Comparison of ENCODE assay signal across 9 cellular contexts in the genomic region with DNA sequence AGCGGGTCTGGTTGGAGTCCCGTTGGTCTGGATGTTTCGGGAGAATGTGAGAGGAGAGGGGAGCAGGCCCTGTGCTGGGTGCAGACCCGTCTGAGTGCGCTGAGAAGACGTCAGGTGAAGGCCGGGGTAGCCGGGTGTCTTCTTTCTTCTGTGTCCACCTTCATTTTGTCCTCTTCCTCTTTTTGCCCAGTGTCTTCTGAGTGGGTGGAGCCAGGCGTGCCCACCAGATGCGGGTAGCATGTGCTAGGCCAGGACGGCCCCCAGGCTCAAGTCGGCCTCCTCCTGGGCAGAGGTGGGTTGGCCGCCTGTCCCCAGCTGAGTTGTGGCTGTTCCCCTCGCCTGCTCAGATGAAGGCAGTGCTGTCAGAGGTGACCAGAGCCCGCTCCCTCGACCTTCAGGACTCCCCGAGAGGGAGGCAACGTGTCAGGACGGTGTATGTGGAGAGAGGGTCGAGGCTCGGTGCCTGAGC. TPM values are rescaled to one million over a fixed set of nuclear protein-coding genes. Genes with fewer than 3 reads are reported as not detected.
A peak's percentile ranks its signal among the peaks of the same experiment; 100 is the strongest.
DNase-seq lines count a peak whose midpoint lies in the region; ATAC-seq, FAIRE-seq and TF ChIP-seq lines count a peak whose summit lies in the region.
"Had no signal": no experiment of that assay in that cellular context is flagged by ENCODE, and none has a peak within 500 bp of the region (broad histone marks: within the 10 kb centered on the region; RNA-seq: fewer than 3 reads in every experiment).

No MANE protein-coding gene starts in this region.

- H3K79me2 ChIP-seq in astrocyte (ENCODE audit: insufficient read depth, low read length), result peaks cover 67% of the 10 kb centered on the region

- H2AFZ ChIP-seq in astrocyte (ENCODE audit: low read depth, low read length), result peak overlapping the region; percentile 61

- CTCF ChIA-PET in naive thymus-derived CD4-positive, alpha-beta T cell (lab: Charles Lee), result no interaction called here

- peaks cover 16% of the 10 kb centered on the region for H3K36me3 ChIP-seq in left ventricle myocardium inferior
- H3K36me3 ChIP-seq in astrocyte (ENCODE audit: insufficient read depth, low read length), result no peaks in the 10 kb centered on the region
- no peaks in the 10 kb centered on the region for H3K36me3 ChIP-seq in naive thymus-derived CD4-positive, alpha-beta T cell (ENCODE audit: control insufficient read depth in 2 of 3, insufficient read depth in 3 of 3, low read length in 3 of 3)
- peaks cover 20% of the 10 kb centered on the region for H3K36me3 ChIP-seq in upper lobe of right lung

- H3K4me2 ChIP-seq in astrocyte (ENCODE audit: low read length), result peak overlapping the region; percentile 80

- H3K27me3 ChIP-seq in left ventricle myocardium inferior (ENCODE audit: low read depth) (peaks cover 5% of the 10 kb centered on the region), astrocyte (ENCODE audit: insufficient read depth, low read length) (peaks cover 8% of the 10 kb centered on the region), upper lobe of right lung (no peaks in the 10 kb centered on the region)
- no peaks in the 10 kb centered on the region for H3K27me3 ChIP-seq in naive thymus-derived CD4-positive, alpha-beta T cell (ENCODE audit: control insufficient read depth in 2 of 2, insufficient read depth in 2 of 2, low read length in 2 of 2)

- no peaks in the 10 kb centered on the region for H3K9me3 ChIP-seq in left ventricle myocardium inferior (replicated peaks)
- no peaks in the 10 kb centered on the region for H3K9me3 ChIP-seq in astrocyte (ENCODE audit: insufficient read depth, low read depth, low read length)
- H3K9me3 ChIP-seq in naive thymus-derived CD4-positive, alpha-beta T cell (ENCODE audit: control insufficient read depth in 2 of 3, low read length in 3 of 3), result no peaks in the 10 kb centered on the region
- H3K9me3 ChIP-seq in upper lobe of right lung, result no peaks in the 10 kb centered on the region

- FAIRE-seq in astrocyte (lab: Jason Lieb, UNC) (no peak), urothelium cell line (lab: Jason Lieb, UNC) (no peak)

- H3K9ac ChIP-seq in astrocyte (ENCODE audit: low read length), result peak overlapping the region; percentile 74

- H3K4me3 ChIP-seq in left ventricle myocardium inferior (peak overlapping the region; percentile 15), astrocyte (ENCODE audit: insufficient read depth, low read depth, low read length) (peak overlapping the region; percentile 15), upper lobe of right lung (no peak overlapping the region)
- H3K4me3 ChIP-seq in naive thymus-derived CD4-positive, alpha-beta T cell (ENCODE audit: low read length), result no peak overlapping the region

- H3K27ac Mint-ChIP-seq in astrocyte (ENCODE audit: unreplicated experiment), result peak overlapping the region; percentile 86
- peak overlapping the region in 4 of 9 donors; percentile 43 to 84 (median 51) for H3K27ac Mint-ChIP-seq in naive thymus-derived CD4-positive, alpha-beta T cell

- H3K4me3 Mint-ChIP-seq in astrocyte (ENCODE audit: unreplicated experiment), result peak overlapping the region; percentile 80
- H3K4me3 Mint-ChIP-seq in naive thymus-derived CD4-positive, alpha-beta T cell, result peak overlapping the region in 9 of 10 donors; percentile 23 to 77 (median 67)

- peaks cover 67% of the 10 kb centered on the region for H4K20me1 ChIP-seq in astrocyte (ENCODE audit: insufficient read depth, low read length)

- H3K4me1 ChIP-seq in left ventricle myocardium inferior (peaks cover 86% of the 10 kb centered on the region), astrocyte (ENCODE audit: insufficient read depth, low read length) (peaks cover 40% of the 10 kb centered on the region), upper lobe of right lung (peaks cover 61% of the 10 kb centered on the region)
- peaks cover 0 to 30% of the 10 kb centered on the region in 2 donors for H3K4me1 ChIP-seq in naive thymus-derived CD4-positive, alpha-beta T cell (ENCODE audit: control insufficient read depth in 2 of 2, insufficient read depth in 2 of 2, low read length in 2 of 2)

- H3K27ac ChIP-seq in left ventricle myocardium inferior (replicated peaks) (peak overlapping the region; percentile 60), astrocyte (ENCODE audit: low read depth, low read length) (peak overlapping the region; percentile 91), upper lobe of right lung (peak overlapping the region; percentile 60)
- H3K27ac ChIP-seq in naive thymus-derived CD4-positive, alpha-beta T cell (ENCODE audit: low read depth, low read length), result no peak overlapping the region

- ATAC-seq in Right ventricle myocardium superior (ENCODE audit: poor library complexity) (no peak), upper lobe of right lung (no peak), HG02588 (IDR thresholded peaks at IDR 0.05; ENCODE audit: unreplicated experiment) (no peak)
- no peak for ATAC-seq in naive thymus-derived CD4-positive, alpha-beta T cell

- TF ChIP-seq CTCF in left ventricle myocardium inferior (IDR thresholded peaks at IDR 0.05; ENCODE audit: borderline replicate concordance) (no peak), astrocyte (IDR thresholded peaks at IDR 0.05; ENCODE audit: insufficient read depth, low read depth, low read length) (no peak), upper lobe of right lung (IDR thresholded peaks at IDR 0.05) (no peak)

- H3K4me1 Mint-ChIP-seq in astrocyte (ENCODE audit: low read depth, unreplicated experiment), result peaks cover 39% of the 10 kb centered on the region
- peaks cover 0 to 30% (median 11%) of the 10 kb centered on the region in 7 donors for H3K4me1 Mint-ChIP-seq in naive thymus-derived CD4-positive, alpha-beta T cell

- intact Hi-C loops in left ventricle myocardium inferior (cut with micrococcal nuclease), result no loop called here
- intact Hi-C loops in Right ventricle myocardium superior (cut with DNase I), result no loop called here
- intact Hi-C loops in naive thymus-derived CD4-positive, alpha-beta T cell (cut with micrococcal nuclease), result loop anchor here (2.0 to 5.0 kb wide), 2 partner anchors 32 to 96 kb away; no protein-coding TSS in a partner anchor
- intact Hi-C loops in upper lobe of right lung (cut with DNase I), result no loop called here

- H3K36me3 Mint-ChIP-seq in astrocyte (ENCODE audit: low read depth, unreplicated experiment), result peaks cover 8% of the 10 kb centered on the region
- H3K36me3 Mint-ChIP-seq in naive thymus-derived CD4-positive, alpha-beta T cell, result peaks cover 0 to 2% (median 0%) of the 10 kb centered on the region in 5 donors

- POLR2A ChIA-PET in naive thymus-derived CD4-positive, alpha-beta T cell (lab: Charles Lee), result no interaction called here

- peaks cover 5% of the 10 kb centered on the region for H3K27me3 Mint-ChIP-seq in astrocyte (ENCODE audit: low read depth, unreplicated experiment)
- H3K27me3 Mint-ChIP-seq in naive thymus-derived CD4-positive, alpha-beta T cell, result peaks cover 0 to 15% (median 0%) of the 10 kb centered on the region in 5 donors

- H3K9me3 Mint-ChIP-seq in astrocyte (ENCODE audit: unreplicated experiment), result no peaks in the 10 kb centered on the region
- no peaks in the 10 kb centered on the region for H3K9me3 Mint-ChIP-seq in naive thymus-derived CD4-positive, alpha-beta T cell

- no peak for DNase-seq in left ventricle myocardium inferior
- DNase-seq in Right ventricle myocardium superior, result no peak
- no peak for DNase-seq in astrocyte (ENCODE audit: low read depth)
- no peak for DNase-seq in naive thymus-derived CD4-positive, alpha-beta T cell
- no peak for DNase-seq in upper lobe of right lung
- DNase-seq in urothelium cell line (ENCODE audit: low spot score), result no peak
- DNase-seq in effector CD8-positive, alpha-beta T cell (lab: John Stamatoyannopoulos, UW), result no peak
- DNase-seq: NCI-H1417 had no signal

RNA-seq across cellular contexts. Expression of a gene that starts 3.5 kb away (rescaled TPM):
- 75.2 TPM for total RNA-seq in left ventricle myocardium inferior
- 70.3 TPM for total RNA-seq in Right ventricle myocardium superior
- total RNA-seq in astrocyte, result 28.3 and 36.7 TPM in 2 replicates
- 100 to 1,000 TPM in 1 of 5 experiments, 10 to 100 TPM in 2, 1 to 10 TPM in 2; 1.0 to 147 (median 10.3) TPM for total RNA-seq in naive thymus-derived CD4-positive, alpha-beta T cell
- polyA plus RNA-seq in naive thymus-derived CD4-positive, alpha-beta T cell, result not detected
- 79.9 TPM for total RNA-seq in upper lobe of right lung

Comparison
In these comparisons a context has a peak if more than half of its experiments do, and no peak if none do; other contexts are left out.
1. H3K4me3 ChIP-seq: peak in left ventricle myocardium inferior (single experiment) and astrocyte (single experiment); none in naive thymus-derived CD4-positive, alpha-beta T cell (single experiment) and upper lobe of right lung (single experiment).
2. intact Hi-C loops: an anchor here in naive thymus-derived CD4-positive, alpha-beta T cell (2.0 to 5.0 kb wide); none called in left ventricle myocardium inferior, Right ventricle myocardium superior and upper lobe of right lung.